In the genomic region with DNA sequence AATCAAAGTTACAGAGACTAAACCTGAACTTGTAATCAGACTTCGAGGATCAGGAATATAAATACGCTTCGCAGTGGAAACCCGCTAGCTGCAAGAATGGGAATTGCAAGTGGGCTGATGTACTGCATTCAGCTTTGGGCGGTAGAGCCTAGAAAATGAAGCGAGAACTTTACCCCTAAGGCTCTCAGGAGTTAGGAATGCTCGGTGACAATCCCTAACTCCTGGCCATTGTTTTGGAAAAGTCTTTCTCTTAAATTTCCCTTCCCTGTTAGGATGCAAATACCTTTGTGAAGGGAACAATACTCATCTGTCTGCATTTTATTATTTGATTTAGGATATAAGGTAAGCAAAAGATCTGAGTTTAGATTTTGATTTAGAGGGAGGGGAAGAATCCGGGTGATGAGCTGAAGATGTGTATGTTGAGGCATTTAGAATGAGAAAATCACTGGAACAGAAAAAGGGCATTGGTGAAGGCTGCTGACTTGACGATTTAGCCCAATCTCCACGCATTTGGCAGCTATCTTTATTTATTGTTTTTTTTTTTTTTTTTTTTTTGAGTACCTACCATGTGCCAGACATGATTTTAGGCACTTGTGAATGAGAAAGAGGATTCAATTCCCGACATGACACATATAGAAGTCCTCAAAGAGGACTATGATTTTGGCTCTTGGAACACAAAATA, we compare ENCODE assay signal across 1 cellular context.
TF ChIP-seq lines count a peak whose summit lies in the region.

No MANE protein-coding gene starts in this region.

TF ChIP-seq in HepG2, 621 proteins besides CTCF, POLR2A, EP300 and RAD21 (continued from another document):
- TF ChIP-seq ZNF597 (CRISPR knock-in tag; IDR thresholded peaks at IDR 0.05) (no peak), ZKSCAN1 (IDR thresholded peaks at IDR 0.05; ENCODE audit: low read length) (no peak), ZNF746 (CRISPR knock-in tag; IDR thresholded peaks at IDR 0.05) (no peak), GATAD1 (CRISPR knock-in tag; IDR thresholded peaks at IDR 0.05) (no peak), ZNF563 (CRISPR knock-in tag; IDR thresholded peaks at IDR 0.05) (no peak), DRAP1 (CRISPR knock-in tag; IDR thresholded peaks at IDR 0.05) (no peak)
